Comparison of ENCODE assay signal across 11 cellular contexts in genomic region chr9:130732131-130732530, GRCh38. TPM values are rescaled to one million over a fixed set of nuclear protein-coding genes. Genes with fewer than 3 reads are reported as not detected.
DNase-seq lines count a peak whose midpoint lies in the region; ATAC-seq and TF ChIP-seq lines count a peak whose summit lies in the region.
"Had no signal": no experiment of that assay in that cellular context is flagged by ENCODE, and none has a peak within 500 bp of the region (broad histone marks: within the 10 kb centered on the region; RNA-seq: fewer than 3 reads in every experiment).

No MANE protein-coding gene starts in this region.

- H3K27me3 ChIP-seq in H9 (ENCODE audit: insufficient read depth, low read length) (no peaks in the 10 kb centered on the region), OCI-LY3 (ENCODE audit: low read depth, low read length) (no peaks in the 10 kb centered on the region), fibroblast of lung (ENCODE audit: control insufficient read depth, insufficient read depth, low read length) (no peaks in the 10 kb centered on the region), uterus (no peaks in the 10 kb centered on the region)
- H3K27me3 ChIP-seq: spleen had no signal

- no peak overlapping the region for H2AK5ac ChIP-seq in H9 (ENCODE audit: insufficient read length, low read length)

- no peaks in the 10 kb centered on the region for H3K9me3 ChIP-seq in H9 (ENCODE audit: control insufficient read depth, low read depth, low read length)
- H3K9me3 ChIP-seq in OCI-LY3 (ENCODE audit: insufficient read depth, low read length): no peaks in the 10 kb centered on the region
- H3K9me3 ChIP-seq in fibroblast of lung (ENCODE audit: control insufficient read depth, insufficient read depth, low read depth, low read length): no peaks in the 10 kb centered on the region
- no peaks in the 10 kb centered on the region for H3K9me3 ChIP-seq in uterus

- H4K20me1 ChIP-seq in H9 (ENCODE audit: control insufficient read depth, insufficient read depth, insufficient read length) (no peaks in the 10 kb centered on the region), OCI-LY3 (ENCODE audit: insufficient read depth, low read length) (no peaks in the 10 kb centered on the region), fibroblast of lung (ENCODE audit: control insufficient read depth, extremely low read depth, insufficient read depth, low read length) (no peaks in the 10 kb centered on the region)

- H3K9me3 Mint-ChIP-seq in H9: peaks cover 4% of the 10 kb centered on the region in 2 experiments; a peak in 4 of 5 replicates

- H3K23me2 ChIP-seq in H9 (ENCODE audit: insufficient read length, low read depth, low read length, poor library complexity, severe bottlenecking): no peaks in the 10 kb centered on the region

- intact Hi-C loops in uterus (cut with DNase I; ENCODE audit: low total_unique reads): no loop called here

- H3K4ac ChIP-seq in H9 (ENCODE audit: low read depth, low read length): no peak overlapping the region

- H4K8ac ChIP-seq in H9 (replicated peaks; ENCODE audit: insufficient read length, low read depth, low read length): no peak overlapping the region

- H3K4me3 ChIP-seq in OCI-LY3 (ENCODE audit: low read length) (no peak overlapping the region), fibroblast of lung (replicated peaks in 1 of 4; ENCODE audit: control extremely low read depth in 1 of 4, insufficient read depth in 1 of 4, low read depth in 3 of 4, low read length in 4 of 4) (no peak overlapping the region), uterus (no peak overlapping the region)
- H3K4me3 ChIP-seq: spleen had no signal

- no peak overlapping the region for H2BK15ac ChIP-seq in H9 (ENCODE audit: low read depth, low read length)

- H3K79me1 ChIP-seq in H9 (ENCODE audit: insufficient read depth, low read depth, low read length, poor library complexity, severe bottlenecking): peaks cover 2% of the 10 kb centered on the region

- ATAC-seq in HG02981 (IDR thresholded peaks at IDR 0.05; ENCODE audit: unreplicated experiment) (no peak), GM18502 (IDR thresholded peaks at IDR 0.05; ENCODE audit: poor library complexity, unreplicated experiment) (no peak), HG02970 (IDR thresholded peaks at IDR 0.05; ENCODE audit: low FRiP score, unreplicated experiment) (no peak)
- ATAC-seq: stimulated activated naive B cell treated with anti-CD40 and anti-IgM and Interleukin-4, amounts not matched to agents 10 μg/mL and 1 μg/mL and 100 μg/mL, for 72 hours had no signal

- H2BK20ac ChIP-seq in H9 (ENCODE audit: low read depth, low read length, poor library complexity, severe bottlenecking): no peak overlapping the region

- H3K9ac ChIP-seq in H9 (ENCODE audit: extremely low read depth, insufficient read length, low read length): no peak overlapping the region
- H3K9ac ChIP-seq in OCI-LY3 (ENCODE audit: low read length): no peak overlapping the region
- H3K9ac ChIP-seq in fibroblast of lung (ENCODE audit: insufficient read depth, low read length): no peak overlapping the region

- no peak overlapping the region for H3T11ph ChIP-seq in H9 (ENCODE audit: low read length)

- no peak overlapping the region for H4K5ac ChIP-seq in H9 (ENCODE audit: insufficient read length, low read depth, low read length)

- H2BK12ac ChIP-seq in H9 (ENCODE audit: insufficient read length, low read depth, low read length): no peak overlapping the region

- no peak overlapping the region for H3K27ac Mint-ChIP-seq in H9
- H3K27ac Mint-ChIP-seq: CD14-positive monocyte; stimulated activated naive B cell treated with anti-CD40 and anti-IgM and Interleukin-4, amounts not matched to agents 10 μg/mL and 1 μg/mL and 100 μg/mL, for 72 hours had no signal

- no peak overlapping the region for H3K56ac ChIP-seq in H9 (ENCODE audit: insufficient read length, low read depth, low read length)

- H3K79me2 ChIP-seq in H9 (ENCODE audit: insufficient read depth, low read length) (peaks cover 1% of the 10 kb centered on the region; the same call in 1 of the 2 replicates), OCI-LY3 (ENCODE audit: low read length) (0 out of 2 replicates have a peak, but pooled peaks cover 3% of the 10 kb centered on the region), fibroblast of lung (ENCODE audit: control insufficient read depth, insufficient read depth, low read length) (peaks cover 21% of the 10 kb centered on the region)

- H2BK120ac ChIP-seq in H9 (ENCODE audit: low read depth, low read length, poor library complexity, severe bottlenecking): no peak overlapping the region

- H4K91ac ChIP-seq in H9 (ENCODE audit: insufficient read length, low read depth, low read length): no peak overlapping the region

- TF ChIP-seq POLR2A in uterus (IDR thresholded peaks at IDR 0.05): no peak

- no peak overlapping the region for H3K18ac ChIP-seq in H9 (ENCODE audit: insufficient read length, low read depth, low read length)

- no peak overlapping the region for H3K4me2 ChIP-seq in H9 (ENCODE audit: insufficient read depth, insufficient read length, low read length)
- H3K4me2 ChIP-seq in OCI-LY3 (ENCODE audit: low read length): no peak overlapping the region
- no peak overlapping the region for H3K4me2 ChIP-seq in fibroblast of lung (ENCODE audit: extremely low read depth, insufficient read depth, low read length)

- no peak overlapping the region for H3K23ac ChIP-seq in H9 (ENCODE audit: insufficient read length, low read depth, low read length)

- H3K27ac ChIP-seq in 22Rv1 (peak overlapping the region; percentile 40), H9 (ENCODE audit: insufficient read length, low read depth, low read length) (no peak overlapping the region), OCI-LY3 (ENCODE audit: low read length) (no peak overlapping the region), fibroblast of lung (ENCODE audit: insufficient read depth, low read length) (no peak overlapping the region), uterus (peak overlapping the region in 1 of 2 donors; percentile 9)
- H3K27ac ChIP-seq: spleen had no signal

- H3K14ac ChIP-seq in H9 (ENCODE audit: insufficient read depth, low read length): no peak overlapping the region

- H3K36me3 ChIP-seq in OCI-LY3 (replicated peaks; ENCODE audit: low read depth, low read length): no peaks in the 10 kb centered on the region
- no peaks in the 10 kb centered on the region for H3K36me3 ChIP-seq in fibroblast of lung (ENCODE audit: control insufficient read depth, insufficient read depth, low read length)
- no peaks in the 10 kb centered on the region for H3K36me3 ChIP-seq in uterus

- H3K27me3 Mint-ChIP-seq in H9 (ENCODE audit: low read depth): no peaks in the 10 kb centered on the region
- H3K27me3 Mint-ChIP-seq: stimulated activated naive B cell treated with anti-CD40 and anti-IgM and Interleukin-4, amounts not matched to agents 10 μg/mL and 1 μg/mL and 100 μg/mL, for 72 hours had no signal

- H2AFZ ChIP-seq in H9 (ENCODE audit: low read length): no peak overlapping the region
- H2AFZ ChIP-seq in OCI-LY3 (ENCODE audit: low read depth, low read length): no peak overlapping the region
- no peak overlapping the region for H2AFZ ChIP-seq in fibroblast of lung (ENCODE audit: low read length)

- H3K4me3 Mint-ChIP-seq in H9: no peak overlapping the region
- H3K4me3 Mint-ChIP-seq: CD14-positive monocyte; stimulated activated naive B cell treated with anti-CD40 and anti-IgM and Interleukin-4, amounts not matched to agents 10 μg/mL and 1 μg/mL and 100 μg/mL, for 72 hours had no signal

- no CpG with 5 or more reads among the region's 2 CpGs for WGBS in H9 (ENCODE audit: extremely low coverage, insufficient read length, low lambda C conversion rate)

- DNase-seq in H9 (no peak), fibroblast of lung (ENCODE audit: low read depth in 2 of 2) (peak; percentile 16 to 18), uterus (no peak)
- DNase-seq: spleen; stimulated activated naive B cell treated with anti-CD40 and anti-IgM and Interleukin-4, amounts not matched to agents 10 μg/mL and 1 μg/mL and 100 μg/mL, for 72 hours had no signal

- peaks cover 17% of the 10 kb centered on the region in 2 experiments for H3K4me1 Mint-ChIP-seq in H9

- no peak overlapping the region for H2BK5ac ChIP-seq in H9 (ENCODE audit: insufficient read length, low read length)

- peaks cover 3 to 9% (median 3%) of the 10 kb centered on the region in 3 experiments; a peak in 5 of 7 replicates for H3K36me3 Mint-ChIP-seq in H9 (ENCODE audit: insufficient read depth in 1 of 3, low read depth in 3 of 3)

- H3K4me1 ChIP-seq in H9 (ENCODE audit: insufficient read depth, low read length) (no peaks in the 10 kb centered on the region; the same call in 1 of the 2 replicates), OCI-LY3 (ENCODE audit: low read length) (no peaks in the 10 kb centered on the region), fibroblast of lung (ENCODE audit: control insufficient read depth, extremely low read depth, insufficient read depth, low read length) (peaks cover 7% of the 10 kb centered on the region), uterus (no peaks in the 10 kb centered on the region)

- TF ChIP-seq CTCF in 22Rv1 (IDR thresholded peaks at IDR 0.05): 0 out of 2 replicates have a peak, but pooled peaks have one; percentile 16
- peak; percentile 44; the same call in 2 of the 3 replicates for TF ChIP-seq CTCF in H9 (conservative IDR thresholded peaks at IDR 0.05)
- TF ChIP-seq CTCF in OCI-LY3 (IDR thresholded peaks at IDR 0.05; ENCODE audit: low read depth, low read length): peak; percentile 23
- TF ChIP-seq CTCF in fibroblast of lung (conservative IDR thresholded peaks at IDR 0.05 in 1 of 2, IDR thresholded peaks at IDR 0.05 in 1 of 2; ENCODE audit: low read depth in 1 of 2, low read length in 2 of 2): peak in 1 of 2 donors; percentile 27
- TF ChIP-seq CTCF in uterus (IDR thresholded peaks at IDR 0.05): peak in 1 of 4 experiments; percentile 4

RNA-seq across cellular contexts. Expression of gene EXOSC2, which starts 38.6 kb away (rescaled TPM):
- total RNA-seq in H9 (2021) (92.0 and 94.5 TPM in 2 replicates), fibroblast of lung (22.0 and 27.7 TPM in 2 replicates), uterus (10 to 100 TPM in 2 of 4 donors, 1 to 10 TPM in 2; 2.4 to 59.3 (median 25.5) TPM)
- 29.6 and 46.1 TPM in 2 replicates for polyA plus RNA-seq in fibroblast of lung
- 17.8 and 27.5 TPM in 2 replicates for polyA plus RNA-seq in fibroblast of lung (2012)
- 7.6 and 11.6 TPM in 2 replicates for polyA minus RNA-seq in fibroblast of lung (ENCODE audit: low replicate concordance)

Comparison
In these comparisons a context has a peak if more than half of its experiments do, and no peak if none do; other contexts are left out.
1. DNase-seq: peak in fibroblast of lung (2 of 2); none in H9 (single experiment) and uterus (0 of 2).